12 cellular contexts compared by ENCODE assay signal in the genomic region with DNA sequence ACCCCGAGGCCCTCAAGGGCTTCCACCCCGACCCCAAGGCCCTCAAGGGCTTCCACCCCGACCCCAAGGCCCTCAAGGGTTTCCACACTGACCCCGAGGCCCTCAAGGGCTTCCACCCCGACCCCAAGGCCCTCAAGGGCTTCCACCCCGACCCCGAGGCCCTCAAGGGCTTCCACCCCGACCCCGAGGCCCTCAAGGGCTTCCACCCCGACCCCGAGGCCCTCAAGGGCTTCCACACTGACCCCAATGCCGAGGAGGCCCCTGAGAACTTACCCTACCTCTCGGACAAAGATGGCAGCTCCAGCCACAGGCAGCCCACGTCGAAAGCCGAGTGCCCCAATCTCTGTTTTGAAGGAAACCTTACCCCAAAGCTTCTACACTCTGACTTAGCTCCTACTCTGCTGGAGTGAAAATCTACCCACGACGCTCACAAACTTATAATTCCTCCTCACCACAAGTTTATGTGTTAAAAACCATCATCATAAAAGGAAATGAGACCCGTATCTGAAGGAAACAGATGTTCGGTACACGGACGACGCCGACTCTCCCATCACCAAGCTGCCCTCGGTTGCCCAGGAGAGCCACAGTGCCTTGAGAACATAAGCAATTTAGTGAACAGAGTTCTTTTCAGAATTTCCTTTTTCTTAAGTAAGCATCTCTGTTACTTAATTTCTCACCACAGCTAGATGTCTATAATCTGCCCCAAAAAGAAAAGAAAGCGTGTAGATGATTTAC. TPM values are rescaled to one million over a fixed set of nuclear protein-coding genes. Genes with fewer than 3 reads are reported as not detected.
DNase-seq lines count a peak whose midpoint lies in the region; ATAC-seq and TF ChIP-seq lines count a peak whose summit lies in the region.
"Had no signal": no experiment of that assay in that cellular context is flagged by ENCODE, and none has a peak within 500 bp of the region (broad histone marks: within the 10 kb centered on the region; RNA-seq: fewer than 3 reads in every experiment).

No MANE protein-coding gene starts in this region.

- H3K4me1 Mint-ChIP-seq in CD4-positive, alpha-beta memory T cell: peaks cover 67 to 94% (median 81%) of the 10 kb centered on the region in 4 donors
- H3K4me1 Mint-ChIP-seq in activated T-helper 1 cell treated with anti-CD3 and anti-CD28 coated beads, Interleukin-12 subunit alpha, Interleukin-12 subunit beta, Interleukin-2, Interleukin-4 antibody, amounts not matched to agents 30 ng/mL and 10 ng/mL and 1 ng/mL, durations not matched to agents 14 hours and 24 hours and 36 hours (ENCODE audit: low read depth): peaks cover 83% of the 10 kb centered on the region
- peaks cover 56 to 93% (median 89%) of the 10 kb centered on the region in 7 donors for H3K4me1 Mint-ChIP-seq in naive thymus-derived CD4-positive, alpha-beta T cell

- peak overlapping the region; percentile 11 to 77 for H3K4me3 ChIP-seq in CD4-positive, alpha-beta memory T cell (ENCODE audit: low read length in 2 of 2)
- peak overlapping the region; percentile 57 for H3K4me3 ChIP-seq in naive thymus-derived CD4-positive, alpha-beta T cell (ENCODE audit: low read length)
- no peak overlapping the region for H3K4me3 ChIP-seq in breast epithelium
- H3K4me3 ChIP-seq: gastroesophageal sphincter had no signal

- H3K27ac ChIP-seq in CD4-positive, alpha-beta memory T cell (ENCODE audit: low read depth, low read length): peak overlapping the region; percentile 85
- H3K27ac ChIP-seq in naive thymus-derived CD4-positive, alpha-beta T cell (ENCODE audit: low read depth, low read length): peak overlapping the region; percentile 88
- no peak overlapping the region for H3K27ac ChIP-seq in breast epithelium

- peaks cover 88% of the 10 kb centered on the region for H3K4me1 ChIP-seq in CD4-positive, alpha-beta memory T cell (ENCODE audit: insufficient read depth, low read length)
- H3K4me1 ChIP-seq in naive thymus-derived CD4-positive, alpha-beta T cell (ENCODE audit: control insufficient read depth in 2 of 2, insufficient read depth in 2 of 2, low read length in 2 of 2): peaks cover 66 to 74% of the 10 kb centered on the region in 2 donors
- H3K4me1 ChIP-seq in breast epithelium: peaks cover 0 to 7% of the 10 kb centered on the region in 2 donors

- ATAC-seq in naive thymus-derived CD4-positive, alpha-beta T cell: no peak
- ATAC-seq in SK-N-SH treated with all-trans-retinoic acid at 6 μM for 48 hours: no peak
- ATAC-seq: gastroesophageal sphincter had no signal

- CTCF ChIA-PET in CD4-positive, alpha-beta memory T cell (lab: Charles Lee; ENCODE audit: partially characterized antibody): interaction anchor here (5.1 kb wide), 1 partner anchor 286 kb away, joined by 42 read pairs; no protein-coding TSS in a partner anchor
- CTCF ChIA-PET in naive thymus-derived CD4-positive, alpha-beta T cell (lab: Charles Lee): interaction anchor here (0.6 to 1.2 kb wide), 4 partner anchors 117 to 287 kb away, joined by 3 to 9 read pairs (median 4); no protein-coding TSS in a partner anchor

- DNase-seq in CD4-positive, alpha-beta memory T cell: peak in 1 of 5 donors; percentile 23
- peak; percentile 32 for DNase-seq in KBM-7
- DNase-seq in activated T-helper 1 cell treated with anti-CD3 and anti-CD28 coated beads, Interleukin-12 subunit alpha, Interleukin-12 subunit beta, Interleukin-2, Interleukin-4 antibody, amounts not matched to agents 30 ng/mL and 10 ng/mL and 1 ng/mL, durations not matched to agents 14 hours and 24 hours and 36 hours (ENCODE audit: low spot score): no peak
- DNase-seq in naive thymus-derived CD4-positive, alpha-beta T cell: peak in 4 of 9 donors; percentile 23 to 34 (median 30)
- DNase-seq in cardiac septum (ENCODE audit: low spot score): no peak
- DNase-seq in breast epithelium (ENCODE audit: low spot score in 2 of 2): no peak
- DNase-seq: activated gamma-delta T cell treated with Interleukin-2 at 50 U/mL for 16 hours; caudate nucleus; stimulated activated CD8-positive, alpha-beta memory T cell treated with anti-CD3 and anti-CD28 coated beads, Interleukin-4, amount 100 ng/mL, for 48 hours had no signal

- H3K36me3 ChIP-seq in CD4-positive, alpha-beta memory T cell (ENCODE audit: insufficient read depth, low read length): no peaks in the 10 kb centered on the region
- H3K36me3 ChIP-seq in naive thymus-derived CD4-positive, alpha-beta T cell (ENCODE audit: control insufficient read depth in 2 of 3, insufficient read depth in 3 of 3, low read length in 3 of 3): no peaks in the 10 kb centered on the region
- no peaks in the 10 kb centered on the region for H3K36me3 ChIP-seq in breast epithelium

- in situ Hi-C loops in KBM-7 (cut with MboI; ENCODE audit: low pct_unique_long_range_greater_than_20kb, low sequenced_read_pairs): no loop called here

- intact Hi-C loops in CD4-positive, alpha-beta memory T cell (cut with micrococcal nuclease): loop anchor here (5.0 kb wide), 1 partner anchor 583 kb away; the partner anchor contains the start of gene TIMM22
- intact Hi-C loops in activated T-helper 1 cell treated with anti-CD3 and anti-CD28 coated beads, Interleukin-12 subunit alpha, Interleukin-12 subunit beta, Interleukin-2, Interleukin-4 antibody, amounts not matched to agents 30 ng/mL and 10 ng/mL and 1 ng/mL, durations not matched to agents 14 hours and 24 hours and 36 hours (cut with micrococcal nuclease): loop anchor here (2.0 kb wide), 1 partner anchor 147 kb away; no protein-coding TSS in a partner anchor
- intact Hi-C loops in naive thymus-derived CD4-positive, alpha-beta T cell (cut with micrococcal nuclease): loop anchor here (1.0 to 5.0 kb wide), 4 partner anchors 143 to 568 kb away; no protein-coding TSS in a partner anchor
- intact Hi-C loops in cardiac septum (cut with DNase I): no loop called here
- intact Hi-C loops in breast epithelium (cut with DNase I; ENCODE audit: low total_unique reads): no loop called here

- H3K27me3 Mint-ChIP-seq in CD4-positive, alpha-beta memory T cell: peaks cover 2% of the 10 kb centered on the region in 2 donors
- peaks cover 7% of the 10 kb centered on the region for H3K27me3 Mint-ChIP-seq in activated T-helper 1 cell treated with anti-CD3 and anti-CD28 coated beads, Interleukin-12 subunit alpha, Interleukin-12 subunit beta, Interleukin-2, Interleukin-4 antibody, amounts not matched to agents 30 ng/mL and 10 ng/mL and 1 ng/mL, durations not matched to agents 14 hours and 24 hours and 36 hours (ENCODE audit: insufficient read depth)
- peaks cover 0 to 9% (median 0%) of the 10 kb centered on the region in 5 donors for H3K27me3 Mint-ChIP-seq in naive thymus-derived CD4-positive, alpha-beta T cell
- H3K27me3 Mint-ChIP-seq: progenitor cell of endocrine pancreas had no signal

- H3K9me3 ChIP-seq in CD4-positive, alpha-beta memory T cell (ENCODE audit: control insufficient read depth in 1 of 2, low read length in 2 of 2): no peaks in the 10 kb centered on the region
- no peaks in the 10 kb centered on the region for H3K9me3 ChIP-seq in naive thymus-derived CD4-positive, alpha-beta T cell (ENCODE audit: control insufficient read depth in 2 of 3, low read length in 3 of 3)
- no peaks in the 10 kb centered on the region for H3K9me3 ChIP-seq in breast epithelium
- H3K9me3 ChIP-seq: gastroesophageal sphincter had no signal

- H3K27me3 ChIP-seq in CD4-positive, alpha-beta memory T cell (ENCODE audit: insufficient read depth, low read length): no peaks in the 10 kb centered on the region
- H3K27me3 ChIP-seq in naive thymus-derived CD4-positive, alpha-beta T cell (ENCODE audit: control insufficient read depth in 2 of 2, insufficient read depth in 2 of 2, low read length in 2 of 2): no peaks in the 10 kb centered on the region
- H3K27me3 ChIP-seq in breast epithelium: no peaks in the 10 kb centered on the region

- no peak for TF ChIP-seq POLR2A in breast epithelium (IDR thresholded peaks at IDR 0.05)

- H3K9me3 Mint-ChIP-seq in CD4-positive, alpha-beta memory T cell: peaks cover 0 to 12% (median 0%) of the 10 kb centered on the region in 8 donors
- no peaks in the 10 kb centered on the region for H3K9me3 Mint-ChIP-seq in activated T-helper 1 cell treated with anti-CD3 and anti-CD28 coated beads, Interleukin-12 subunit alpha, Interleukin-12 subunit beta, Interleukin-2, Interleukin-4 antibody, amounts not matched to agents 30 ng/mL and 10 ng/mL and 1 ng/mL, durations not matched to agents 14 hours and 24 hours and 36 hours
- peaks cover 0 to 18% (median 0%) of the 10 kb centered on the region in 11 donors for H3K9me3 Mint-ChIP-seq in naive thymus-derived CD4-positive, alpha-beta T cell

- no peak for TF ChIP-seq CTCF in breast epithelium (IDR thresholded peaks at IDR 0.05)

- peak overlapping the region; percentile 92 to 98 (median 96) for H3K27ac Mint-ChIP-seq in CD4-positive, alpha-beta memory T cell
- peak overlapping the region; percentile 100 for H3K27ac Mint-ChIP-seq in activated T-helper 1 cell treated with anti-CD3 and anti-CD28 coated beads, Interleukin-12 subunit alpha, Interleukin-12 subunit beta, Interleukin-2, Interleukin-4 antibody, amounts not matched to agents 30 ng/mL and 10 ng/mL and 1 ng/mL, durations not matched to agents 14 hours and 24 hours and 36 hours
- peak overlapping the region; percentile 95 to 99 (median 97) for H3K27ac Mint-ChIP-seq in naive thymus-derived CD4-positive, alpha-beta T cell
- H3K27ac Mint-ChIP-seq: progenitor cell of endocrine pancreas had no signal

- POLR2A ChIA-PET in CD4-positive, alpha-beta memory T cell (lab: Charles Lee; ENCODE audit: partially characterized antibody): interaction anchor here (0.6 to 1.4 kb wide), 3 partner anchors 26 to 300 kb away, joined by 3 to 4 read pairs (median 3); partner anchors contain the start of gene VPS53
- POLR2A ChIA-PET in naive thymus-derived CD4-positive, alpha-beta T cell (lab: Charles Lee): interaction anchor here (0.6 to 2.4 kb wide), 6 partner anchors 78 to 368 kb away, joined by 3 to 11 read pairs (median 3); partner anchors contain the start of genes GLOD4 and MRM3

- peak overlapping the region; percentile 86 to 98 (median 93) for H3K4me3 Mint-ChIP-seq in CD4-positive, alpha-beta memory T cell
- H3K4me3 Mint-ChIP-seq in activated T-helper 1 cell treated with anti-CD3 and anti-CD28 coated beads, Interleukin-12 subunit alpha, Interleukin-12 subunit beta, Interleukin-2, Interleukin-4 antibody, amounts not matched to agents 30 ng/mL and 10 ng/mL and 1 ng/mL, durations not matched to agents 14 hours and 24 hours and 36 hours: peak overlapping the region; percentile 97
- H3K4me3 Mint-ChIP-seq in naive thymus-derived CD4-positive, alpha-beta T cell: peak overlapping the region; percentile 91 to 98 (median 94)

- H3K36me3 Mint-ChIP-seq in CD4-positive, alpha-beta memory T cell: peaks cover 13 to 23% of the 10 kb centered on the region in 2 donors
- H3K36me3 Mint-ChIP-seq in activated T-helper 1 cell treated with anti-CD3 and anti-CD28 coated beads, Interleukin-12 subunit alpha, Interleukin-12 subunit beta, Interleukin-2, Interleukin-4 antibody, amounts not matched to agents 30 ng/mL and 10 ng/mL and 1 ng/mL, durations not matched to agents 14 hours and 24 hours and 36 hours (ENCODE audit: low read depth): peaks cover 40% of the 10 kb centered on the region
- H3K36me3 Mint-ChIP-seq in naive thymus-derived CD4-positive, alpha-beta T cell: peaks cover 0 to 44% (median 5%) of the 10 kb centered on the region in 5 donors

RNA-seq across cellular contexts. Expression of gene RFLNB, which starts 31.9 kb away (rescaled TPM):
- 10 to 100 TPM; 20.5 to 21.6 TPM for total RNA-seq in CD4-positive, alpha-beta memory T cell
- polyA plus RNA-seq in CD4-positive, alpha-beta memory T cell: 10 to 100 TPM; 19.6 to 20.4 TPM
- 111 and 112 TPM in 2 replicates for total RNA-seq in activated T-helper 1 cell treated with anti-CD3 and anti-CD28 coated beads, Interleukin-12 subunit alpha, Interleukin-12 subunit beta, Interleukin-2, Interleukin-4 antibody, amounts not matched to agents 30 ng/mL and 10 ng/mL and 1 ng/mL, durations not matched to agents 14 hours and 24 hours and 36 hours
- total RNA-seq in naive thymus-derived CD4-positive, alpha-beta T cell: 100 to 1,000 TPM in 1 of 5 experiments, 10 to 100 TPM in 4; 53.9 to 180 (median 59.2) TPM
- polyA plus RNA-seq in naive thymus-derived CD4-positive, alpha-beta T cell: 10 to 100 TPM; 38.8 to 43.9 TPM
- total RNA-seq in cardiac septum: 9.0 TPM
- 10 to 100 TPM in 2 of 3 donors, 1 to 10 TPM in 1; 4.7 to 37.4 (median 19.3) TPM for total RNA-seq in breast epithelium

Comparison
In these comparisons a context has a peak if more than half of its experiments do, and no peak if none do; other contexts are left out.
1. H3K27ac ChIP-seq: peak in CD4-positive, alpha-beta memory T cell (single experiment) and naive thymus-derived CD4-positive, alpha-beta T cell (single experiment); none in breast epithelium (0 of 2).
2. H3K4me3 ChIP-seq: peak in CD4-positive, alpha-beta memory T cell (2 of 2) and naive thymus-derived CD4-positive, alpha-beta T cell (single experiment); none in breast epithelium (0 of 3).
3. intact Hi-C loops: an anchor here in CD4-positive, alpha-beta memory T cell (5.0 kb wide), activated T-helper 1 cell treated with anti-CD3 and anti-CD28 coated beads, Interleukin-12 subunit alpha, Interleukin-12 subunit beta, Interleukin-2, Interleukin-4 antibody, amounts not matched to agents 30 ng/mL and 10 ng/mL and 1 ng/mL, durations not matched to agents 14 hours and 24 hours and 36 hours (2.0 kb wide) and naive thymus-derived CD4-positive, alpha-beta T cell (1.0 to 5.0 kb wide); none called in cardiac septum and breast epithelium.
4. Peak in every context shown above with its lines, with median percentiles within 50 percentile points of each other: H3K27ac Mint-ChIP-seq and H3K4me3 Mint-ChIP-seq.